In the genomic region with DNA sequence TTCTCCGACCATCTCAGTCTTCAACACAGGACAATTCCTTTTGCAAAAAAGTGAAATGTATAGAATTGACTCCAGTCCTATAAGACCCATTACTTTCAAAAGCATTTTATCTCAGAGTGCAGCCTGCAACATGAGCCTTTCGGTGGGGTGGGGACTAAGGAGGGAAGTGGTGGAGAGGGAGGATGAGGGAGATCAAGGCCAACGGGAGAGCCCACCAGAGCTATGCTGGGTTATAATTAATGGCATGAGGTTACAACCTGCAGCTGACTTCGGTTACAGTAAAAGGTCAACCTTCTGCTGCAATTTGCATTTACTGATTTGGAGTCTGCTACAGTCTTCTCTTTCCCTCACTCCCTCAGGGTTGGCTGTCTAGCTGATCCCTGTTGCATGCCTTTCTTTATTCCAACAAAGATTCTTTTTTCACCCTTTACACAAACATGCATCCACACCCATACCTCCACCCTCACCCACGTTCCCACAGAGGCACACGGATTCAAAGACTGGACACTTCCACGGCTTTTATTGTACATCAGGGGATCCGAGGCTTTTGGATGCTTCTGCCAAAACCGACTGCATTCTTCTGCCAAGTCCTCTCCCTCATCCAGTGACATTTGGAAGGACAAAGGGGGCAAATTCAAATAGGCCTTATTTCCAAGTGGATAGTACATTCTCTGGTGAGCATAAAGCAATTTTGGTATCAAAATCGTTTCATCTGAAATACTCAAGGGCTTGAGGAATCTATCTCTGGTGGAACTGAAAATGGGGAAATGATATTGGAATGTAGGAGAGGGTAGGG, we compare ENCODE assay signal across 30 cellular contexts.
"Had no signal": no experiment of that assay in that cellular context is flagged by ENCODE, and none has a peak within 500 bp of the region (broad histone marks: within the 10 kb centered on the region; RNA-seq: fewer than 3 reads in every experiment).

No MANE protein-coding gene starts in this region.

- H3K27ac Mint-ChIP-seq: activated B cell treated with CpG ODN at 0.5 μM for 24 hours; activated CD4-positive, alpha-beta T cell treated with anti-CD3 and anti-CD28 coated beads, Interleukin-2, amount 10 ng/mL, durations not matched to agents 24 days and 14 days; activated naive CD4-positive, alpha-beta T cell treated with anti-CD3 and anti-CD28 coated beads for 36 hours; activated naive CD8-positive, alpha-beta T cell treated with anti-CD3 and anti-CD28 coated beads for 36 hours; activated T-helper 17 cell treated with anti-CD3 and anti-CD28 coated beads, Interleukin-2, amount 50 U/mL, for 72 hours; T-helper 17 cell had no signal

- H3K4me3 ChIP-seq: cardiac muscle cell, Peyer's patch had no signal

- ATAC-seq: activated T-helper 17 cell treated with anti-CD3 and anti-CD28 coated beads, Interleukin-2, amount 50 U/mL, for 72 hours; T-helper 17 cell had no signal

- DNase-seq: activated B cell treated with CpG ODN at 0.5 μM for 24 hours; activated CD4-positive, alpha-beta T cell treated with anti-CD3 and anti-CD28 coated beads for 1 hour; activated CD4-positive, alpha-beta T cell treated with anti-CD3 and anti-CD28 coated beads, Interleukin-2, amount 10 ng/mL, durations not matched to agents 24 days and 14 days; activated CD4-positive, alpha-beta T cell treated with anti-CD3 and anti-CD28 coated beads, Interleukin-2, amount 50 U/mL, for 48 hours; activated gamma-delta T cell; activated naive CD4-positive, alpha-beta T cell treated with anti-CD3 and anti-CD28 coated beads for 36 hours; activated naive CD8-positive, alpha-beta T cell treated with anti-CD3 and anti-CD28 coated beads for 36 hours; activated T-cell treated with anti-CD3 and anti-CD28 coated beads for 4 hours; activated T-cell treated with anti-CD3 and anti-CD28 coated beads, Interleukin-2, amount 50 U/mL, for 48 hours; brain microvascular endothelial cell; IMR-90; Kasumi-1; KBM-7; NCI-H1092; NCI-H1417 treated with DMSO at 0.1 percent for 48 hours; NCI-H1694; NCI-H2029; NCI-H2107; NCI-H2171 treated with DMSO at 0.1 percent for 48 hours; NCI-H226; NCI-H510A; NK-92 treated with Interleukin-12 subunit alpha and Interleukin-12 subunit beta, amount 100 ng/mL, for 24 hours; Peyer's patch; SHP77 treated with DMSO at 0.1 percent for 48 hours; T-helper 17 cell; T-helper 9 cell had no signal

- H3K9me3 Mint-ChIP-seq: activated CD4-positive, alpha-beta T cell treated with anti-CD3 and anti-CD28 coated beads, Interleukin-2, amount 10 ng/mL, durations not matched to agents 24 days and 14 days; activated naive CD8-positive, alpha-beta T cell treated with anti-CD3 and anti-CD28 coated beads for 36 hours; activated T-helper 17 cell treated with anti-CD3 and anti-CD28 coated beads, Interleukin-2, amount 50 U/mL, for 72 hours had no signal

- H3K9me3 ChIP-seq: Peyer's patch had no signal

- H3K27me3 ChIP-seq: brain microvascular endothelial cell, cardiac muscle cell, Peyer's patch had no signal

- H3K4me1 Mint-ChIP-seq: activated B cell treated with CpG ODN at 0.5 μM for 24 hours; activated CD4-positive, alpha-beta T cell treated with anti-CD3 and anti-CD28 coated beads, Interleukin-2, amount 10 ng/mL, durations not matched to agents 24 days and 14 days; activated naive CD8-positive, alpha-beta T cell treated with anti-CD3 and anti-CD28 coated beads for 36 hours; activated T-helper 17 cell treated with anti-CD3 and anti-CD28 coated beads, Interleukin-2, amount 50 U/mL, for 72 hours; T-helper 17 cell had no signal

- H3K27ac ChIP-seq: brain microvascular endothelial cell, cardiac muscle cell, Peyer's patch, RWPE1 had no signal

- FAIRE-seq: TTC549 had no signal

- H3K27me3 Mint-ChIP-seq: activated B cell treated with CpG ODN at 0.5 μM for 24 hours; activated CD4-positive, alpha-beta T cell treated with anti-CD3 and anti-CD28 coated beads, Interleukin-2, amount 10 ng/mL, durations not matched to agents 24 days and 14 days; activated naive CD8-positive, alpha-beta T cell treated with anti-CD3 and anti-CD28 coated beads for 36 hours; activated T-helper 17 cell treated with anti-CD3 and anti-CD28 coated beads, Interleukin-2, amount 50 U/mL, for 72 hours; T-helper 17 cell had no signal

- H3K4me3 Mint-ChIP-seq: activated B cell treated with CpG ODN at 0.5 μM for 24 hours; activated CD4-positive, alpha-beta T cell treated with anti-CD3 and anti-CD28 coated beads, Interleukin-2, amount 10 ng/mL, durations not matched to agents 24 days and 14 days; activated naive CD4-positive, alpha-beta T cell treated with anti-CD3 and anti-CD28 coated beads for 36 hours; activated naive CD8-positive, alpha-beta T cell treated with anti-CD3 and anti-CD28 coated beads for 36 hours; activated T-helper 17 cell treated with anti-CD3 and anti-CD28 coated beads, Interleukin-2, amount 50 U/mL, for 72 hours; T-helper 17 cell had no signal

- H3K4me1 ChIP-seq: Peyer's patch had no signal

- H3K36me3 Mint-ChIP-seq: activated naive CD8-positive, alpha-beta T cell treated with anti-CD3 and anti-CD28 coated beads for 36 hours had no signal

- H3K36me3 ChIP-seq: brain microvascular endothelial cell, cardiac muscle cell, Peyer's patch had no signal
